14 cellular contexts compared by ENCODE assay signal in the genomic region with DNA sequence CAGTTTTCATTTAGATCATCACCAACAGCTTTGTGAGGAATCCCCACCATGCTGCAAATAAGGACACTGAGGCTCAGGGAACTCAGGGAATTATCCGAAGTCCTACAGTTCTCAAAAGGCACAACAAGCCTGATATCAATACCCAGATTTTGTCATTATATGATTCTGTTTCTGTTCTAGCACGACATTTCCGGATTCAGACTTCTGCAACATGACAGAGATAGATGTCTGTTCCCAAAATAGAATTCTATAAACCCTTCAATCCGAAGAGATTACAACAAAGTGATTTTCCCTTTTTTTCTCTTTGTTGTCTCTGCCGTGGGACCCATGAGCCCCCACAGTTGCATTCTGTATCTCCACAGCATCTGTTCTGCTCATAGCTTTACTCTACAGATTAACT.
DNase-seq lines count a peak whose midpoint lies in the region; ATAC-seq, FAIRE-seq and TF ChIP-seq lines count a peak whose summit lies in the region.
"Had no signal": no experiment of that assay in that cellular context is flagged by ENCODE, and none has a peak within 500 bp of the region (broad histone marks: within the 10 kb centered on the region; RNA-seq: fewer than 3 reads in every experiment).

No MANE protein-coding gene starts in this region.

- no peaks in the 10 kb centered on the region for H3F3A ChIP-seq in GM23338 (replicated peaks; ENCODE audit: low read depth)

- TF ChIP-seq CTCF in GM12878 (IDR thresholded peaks at IDR 0.05 in 2 of 3, conservative IDR thresholded peaks at IDR 0.05 in 1 of 3; ENCODE audit: control insufficient read depth in 2 of 3, extremely low read depth in 1 of 3, insufficient read depth in 1 of 3, low read depth in 3 of 3, low read length in 3 of 3) (no peak), GM23338 (conservative IDR thresholded peaks at IDR 0.05; ENCODE audit: low read depth in 2 of 2) (no peak), WTC11 (IDR thresholded peaks at IDR 0.05) (no peak)

- H3K36me3 Mint-ChIP-seq in CD4-positive, CD25-positive, alpha-beta regulatory T cell = peaks cover 4% of the 10 kb centered on the region
- no peaks in the 10 kb centered on the region for H3K36me3 Mint-ChIP-seq in GM23338 (ENCODE audit: low read depth)
- H3K36me3 Mint-ChIP-seq in WTC11 = no peaks in the 10 kb centered on the region
- H3K36me3 Mint-ChIP-seq: brain had no signal

- WGBS in GM12878 (ENCODE audit: insufficient coverage, insufficient replicate concordance, low lambda C conversion rate, missing lambda C conversion rate) = 0% methylated on average over 5 of the region's 5 CpGs
- WGBS in mesendoderm (ENCODE audit: extremely low coverage, insufficient coverage, low lambda C conversion rate) = no CpG with 5 or more reads among the region's 5 CpGs

- no peak overlapping the region for H4K5ac ChIP-seq in mesendoderm (ENCODE audit: low read length)

- H3K18ac ChIP-seq in mesendoderm (ENCODE audit: low read length) = no peak overlapping the region

- DNase-seq in CD4-positive, CD25-positive, alpha-beta regulatory T cell = no peak
- DNase-seq in GM12878 (ENCODE audit: low read depth, low spot score) = no peak
- no peak for DNase-seq in SHP77 treated with DMSO at 0.1 percent for 48 hours (lab: John Stamatoyannopoulos, UW)
- no peak for DNase-seq in GM23338 (ENCODE audit: low spot score)
- no peak for DNase-seq in WTC11 (ENCODE audit: low spot score)
- DNase-seq in mesendoderm = no peak
- DNase-seq: activated CD4-positive, alpha-beta T cell treated with anti-CD3 and anti-CD28 coated beads, Interleukin-2, amount 50 U/mL, for 4 hours; C1 segment of cervical spinal cord; IMR-90; posterior cingulate gyrus; SIG-M5 had no signal

- peak overlapping the region in 1 of 4 donors; percentile 14 for H3K4me3 Mint-ChIP-seq in CD4-positive, CD25-positive, alpha-beta regulatory T cell
- H3K4me3 Mint-ChIP-seq in GM23338 = no peak overlapping the region
- no peak overlapping the region for H3K4me3 Mint-ChIP-seq in WTC11
- H3K4me3 Mint-ChIP-seq: brain had no signal

- H3K27ac ChIP-seq in CD4-positive, CD25-positive, alpha-beta regulatory T cell (ENCODE audit: insufficient read depth, low read length, poor library complexity, severe bottlenecking) = peak overlapping the region; percentile 19
- H3K27ac ChIP-seq in GM12878 (ENCODE audit: control insufficient read depth, insufficient read depth) = peak overlapping the region; percentile 43
- no peak overlapping the region for H3K27ac ChIP-seq in GM23338 (ENCODE audit: low read depth)
- no peak overlapping the region for H3K27ac ChIP-seq in mesendoderm (ENCODE audit: low read depth, low read length)

- H3K27me3 Mint-ChIP-seq in CD4-positive, CD25-positive, alpha-beta regulatory T cell = no peaks in the 10 kb centered on the region
- no peaks in the 10 kb centered on the region for H3K27me3 Mint-ChIP-seq in GM23338 (ENCODE audit: insufficient read depth, low read depth, poor library complexity)
- H3K27me3 Mint-ChIP-seq in WTC11 (ENCODE audit: low read depth) = no peaks in the 10 kb centered on the region; the same call in 1 of the 2 replicates

- H3K79me2 ChIP-seq in GM12878 (ENCODE audit: control insufficient read depth, insufficient read depth, low read length) = peaks cover 9% of the 10 kb centered on the region
- H3K79me2 ChIP-seq in GM23338 (replicated peaks; ENCODE audit: insufficient read depth) = no peaks in the 10 kb centered on the region
- H3K79me2 ChIP-seq in mesendoderm (ENCODE audit: control insufficient read depth, insufficient read depth, low read length) = no peaks in the 10 kb centered on the region

- intact Hi-C loops in GM12878 (cut with micrococcal nuclease; ENCODE audit: unreplicated experiment) = no loop called here

- H2AFZ ChIP-seq in GM12878 (ENCODE audit: control insufficient read depth, low read depth, low read length) (no peak overlapping the region), GM23338 (no peak overlapping the region)

- no peak overlapping the region for H2BK5ac ChIP-seq in mesendoderm (ENCODE audit: low read length)

- CTCF ChIA-PET in GM12878 (lab: Yijun Ruan, JAX) = interaction anchor here (1.0 to 1.4 kb wide), 3 partner anchors 16 to 24 kb away, joined by 3 to 4 read pairs (median 4); no protein-coding TSS in a partner anchor
- CTCF ChIA-PET in WTC11 (lab: Charles Lee) = no interaction called here

- H3K4me1 ChIP-seq in CD4-positive, CD25-positive, alpha-beta regulatory T cell (ENCODE audit: control insufficient read depth, insufficient read depth, low read length, poor library complexity, severe bottlenecking) = peaks cover 20% of the 10 kb centered on the region
- peaks cover 26% of the 10 kb centered on the region for H3K4me1 ChIP-seq in GM12878 (ENCODE audit: control insufficient read depth, insufficient read depth, low read length)
- no peaks in the 10 kb centered on the region for H3K4me1 ChIP-seq in GM23338 (ENCODE audit: insufficient read depth)
- no peaks in the 10 kb centered on the region for H3K4me1 ChIP-seq in mesendoderm (ENCODE audit: control insufficient read depth, low read depth, low read length)

- no peak for FAIRE-seq in GM12878 (lab: Jason Lieb, UNC)

- TF ChIP-seq RAD21 in GM12878 (IDR thresholded peaks at IDR 0.05; ENCODE audit: insufficient read depth, low read depth, low read length) = no peak

- no peak overlapping the region for H2BK120ac ChIP-seq in mesendoderm (ENCODE audit: low read depth, low read length)

- no peak for TF ChIP-seq POLR2A in GM12878 (IDR thresholded peaks at IDR 0.05; ENCODE audit: low read depth, low read length)

- no peaks in the 10 kb centered on the region for H3K9me2 ChIP-seq in GM23338 (ENCODE audit: insufficient read depth)

- no peaks in the 10 kb centered on the region for H3K79me1 ChIP-seq in mesendoderm (ENCODE audit: low read length)

- no peak overlapping the region for H3K56ac ChIP-seq in mesendoderm (ENCODE audit: low read length)

- SMC1A ChIA-PET in GM12878 (lab: Charles Lee; ENCODE audit: uncharacterized antibody, unreplicated experiment) = interaction anchor here (1.0 to 2.4 kb wide), 11 partner anchors 12 to 75 kb away, joined by 3 to 11 read pairs (median 4); no protein-coding TSS in a partner anchor

- no peak overlapping the region for H4K8ac ChIP-seq in mesendoderm (ENCODE audit: low read depth, low read length)

- H4K20me1 ChIP-seq in GM12878 (ENCODE audit: control insufficient read depth, insufficient read depth) (no peaks in the 10 kb centered on the region), GM23338 (replicated peaks; ENCODE audit: insufficient read depth) (no peaks in the 10 kb centered on the region)

- ATAC-seq in CD4-positive, CD25-positive, alpha-beta regulatory T cell (ENCODE audit: low read depth in 2 of 2) = no peak
- ATAC-seq in GM19023 (IDR thresholded peaks at IDR 0.05; ENCODE audit: unreplicated experiment) (peak; percentile 33), HG03103 (IDR thresholded peaks at IDR 0.05; ENCODE audit: low read depth, unreplicated experiment) (peak; percentile 50), GM12878 (peak; percentile 41), GM23338 (no peak), WTC11 (no peak)

- H2BK15ac ChIP-seq in mesendoderm (replicated peaks; ENCODE audit: low read depth) = no peak overlapping the region

- peak overlapping the region; percentile 26 to 76 (median 65) for H3K27ac Mint-ChIP-seq in CD4-positive, CD25-positive, alpha-beta regulatory T cell
- H3K27ac Mint-ChIP-seq in GM23338 (no peak overlapping the region), WTC11 (no peak overlapping the region)

- H3K36me3 ChIP-seq in CD4-positive, CD25-positive, alpha-beta regulatory T cell (ENCODE audit: control insufficient read depth, insufficient read depth, low read length) = no peaks in the 10 kb centered on the region
- H3K36me3 ChIP-seq in GM12878 (ENCODE audit: control insufficient read depth in 2 of 2, insufficient read depth in 2 of 2, low read length in 1 of 2) = no peaks in the 10 kb centered on the region; a peak in 1 of 4 replicates
- H3K36me3 ChIP-seq in GM23338 (ENCODE audit: insufficient read depth) = no peaks in the 10 kb centered on the region
- H3K36me3 ChIP-seq in mesendoderm (ENCODE audit: control insufficient read depth, insufficient read depth, low read length) = no peaks in the 10 kb centered on the region

- H3K4me2 ChIP-seq in GM12878 (ENCODE audit: control insufficient read depth, insufficient read depth) = peak overlapping the region; percentile 81
- H3K4me2 ChIP-seq in GM23338 = no peak overlapping the region
- H3K4me2 ChIP-seq in mesendoderm (ENCODE audit: low read length) = no peak overlapping the region

- in situ Hi-C loops in GM12878 (cut with MboI) = no loop called here

- H3K9me3 Mint-ChIP-seq in CD4-positive, CD25-positive, alpha-beta regulatory T cell = peaks cover 0 to 1% (median 0%) of the 10 kb centered on the region in 7 donors
- H3K9me3 Mint-ChIP-seq in GM23338 (no peaks in the 10 kb centered on the region), WTC11 (no peaks in the 10 kb centered on the region)
- H3K9me3 Mint-ChIP-seq: brain had no signal

- no peak overlapping the region for H3K4ac ChIP-seq in mesendoderm (ENCODE audit: low read depth, low read length)

- POLR2A ChIA-PET in GM12878 (lab: Charles Lee) (interaction anchor here (1.2 kb wide), 1 partner anchor 29 kb away, joined by 3 read pairs; no protein-coding TSS in a partner anchor), WTC11 (lab: Charles Lee) (no interaction called here)

- no TSS peak for BruUV-seq in GM12878 (replicated peaks; lab: Mats Ljungman, UMichigan)

- peaks cover 32 to 63% (median 55%) of the 10 kb centered on the region in 4 donors for H3K4me1 Mint-ChIP-seq in CD4-positive, CD25-positive, alpha-beta regulatory T cell
- H3K4me1 Mint-ChIP-seq in GM23338 (no peaks in the 10 kb centered on the region), WTC11 (peaks cover 3% of the 10 kb centered on the region; the same call in 1 of the 2 replicates)

- RAD21 ChIA-PET in GM12878 (lab: Charles Lee; ENCODE audit: unreplicated experiment) = interaction anchor here (0.9 to 1.6 kb wide), 7 partner anchors 11 to 33 kb away, joined by 3 to 7 read pairs (median 4); no protein-coding TSS in a partner anchor

- H3K27me3 ChIP-seq in CD4-positive, CD25-positive, alpha-beta regulatory T cell (ENCODE audit: control insufficient read depth, insufficient read depth, low read length) = no peaks in the 10 kb centered on the region
- H3K27me3 ChIP-seq in GM12878 (replicated peaks in 1 of 2; ENCODE audit: control insufficient read depth in 2 of 2, insufficient read depth in 2 of 2, low read length in 1 of 2) = no peaks in the 10 kb centered on the region
- no peaks in the 10 kb centered on the region for H3K27me3 ChIP-seq in GM23338 (ENCODE audit: insufficient read depth)
- H3K27me3 ChIP-seq in mesendoderm (ENCODE audit: insufficient read depth, low read length, poor library complexity) = no peaks in the 10 kb centered on the region

- no peak for TF ChIP-seq EP300 in GM12878 (IDR thresholded peaks at IDR 0.05; ENCODE audit: borderline replicate concordance in 1 of 2, control insufficient read depth in 1 of 2, low read depth in 2 of 2, low read length in 2 of 2)

- H3K9me3 ChIP-seq in CD4-positive, CD25-positive, alpha-beta regulatory T cell (ENCODE audit: control insufficient read depth in 2 of 2, low read length in 2 of 2) = no peaks in the 10 kb centered on the region
- H3K9me3 ChIP-seq in GM12878 (replicated peaks; ENCODE audit: control insufficient read depth, insufficient read depth, low read length) = no peaks in the 10 kb centered on the region

- H2AK5ac ChIP-seq in mesendoderm (ENCODE audit: low read length) = no peak overlapping the region

- H3K9ac ChIP-seq in GM12878 (ENCODE audit: control insufficient read depth, insufficient read depth, low read length) (no peak overlapping the region), mesendoderm (ENCODE audit: low read length) (no peak overlapping the region)

- H3K23ac ChIP-seq in mesendoderm (ENCODE audit: low read length) = no peak overlapping the region

- H3K4me3 ChIP-seq in CD4-positive, CD25-positive, alpha-beta regulatory T cell (ENCODE audit: low read depth, low read length) = peak overlapping the region; percentile 30
- H3K4me3 ChIP-seq in GM12878 = peak overlapping the region; percentile 31; the same call in 1 of the 2 replicates
- no peak overlapping the region for H3K4me3 ChIP-seq in GM23338
- no peak overlapping the region for H3K4me3 ChIP-seq in mesendoderm (ENCODE audit: low read length)

Comparison
In these comparisons a context has a peak if more than half of its experiments do, and no peak if none do; other contexts are left out.
1. ATAC-seq: peak in GM19023 (single experiment), HG03103 (single experiment) and GM12878 (single experiment); none in CD4-positive, CD25-positive, alpha-beta regulatory T cell (0 of 2), GM23338 (single experiment) and WTC11 (single experiment).
2. H3K27ac ChIP-seq: peak in CD4-positive, CD25-positive, alpha-beta regulatory T cell (single experiment) and GM12878 (single experiment); none in GM23338 (single experiment) and mesendoderm (single experiment).
3. H3K4me3 ChIP-seq: peak in CD4-positive, CD25-positive, alpha-beta regulatory T cell (single experiment) and GM12878 (single experiment); none in GM23338 (single experiment) and mesendoderm (single experiment).
4. H3K27ac Mint-ChIP-seq: peak in CD4-positive, CD25-positive, alpha-beta regulatory T cell (3 of 3); none in GM23338 (single experiment) and WTC11 (single experiment).